ENCODE assay signal across 26 cellular contexts in the genomic region with DNA sequence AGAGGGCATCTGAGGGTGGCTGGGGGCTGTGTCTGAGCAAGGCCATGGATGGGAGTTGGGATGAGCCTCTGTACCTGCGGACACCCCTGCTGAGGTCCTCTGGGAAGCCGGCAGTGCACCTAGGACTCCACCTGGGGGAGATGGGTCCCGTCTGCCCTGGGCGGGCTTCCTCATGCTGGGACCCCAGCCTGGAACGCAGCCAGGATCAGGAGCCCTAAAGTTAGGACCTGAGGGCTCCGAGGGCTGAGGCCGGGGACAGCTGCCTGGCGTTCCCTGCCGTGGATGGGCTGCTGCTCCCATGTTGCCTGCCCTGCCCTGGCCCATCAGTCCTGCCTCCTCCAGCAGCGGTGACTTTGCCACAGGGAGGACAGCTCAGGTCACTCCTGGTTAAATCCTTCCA.
"Had no signal": no experiment of that assay in that cellular context is flagged by ENCODE, and none has a peak within 500 bp of the region (broad histone marks: within the 10 kb centered on the region; RNA-seq: fewer than 3 reads in every experiment).

No MANE protein-coding gene starts in this region.

- H3K4me1 Mint-ChIP-seq: activated CD4-positive, alpha-beta T cell treated with anti-CD3 and anti-CD28 coated beads, Interleukin-2, amount 10 ng/mL, durations not matched to agents 24 days and 14 days; activated CD8-positive, alpha-beta memory T cell treated with anti-CD3 and anti-CD28 coated beads, Interleukin-2, amount 10 ng/mL, durations not matched to agents 7 days and 5 days had no signal

- FAIRE-seq: bronchial epithelial cell had no signal

- ATAC-seq: activated CD8-positive, alpha-beta memory T cell treated with anti-CD3 and anti-CD28 coated beads, Interleukin-2, amount 10 ng/mL, durations not matched to agents 7 days and 5 days; activated naive CD4-positive, alpha-beta T cell treated with anti-CD3 and anti-CD28 coated beads, Interleukin-2, amount 50 U/mL, for 72 hours; activated naive CD8-positive, alpha-beta T cell treated with anti-CD3 and anti-CD28 coated beads, Interleukin-2, amount 50 U/mL, for 24 hours; activated T-cell treated with anti-CD3 and anti-CD28 coated beads, Interleukin-2, amount 50 U/mL, for 4 hours; body of pancreas; WTC11 had no signal

- H3K27ac ChIP-seq: ascending aorta, body of pancreas, PC-9 had no signal

- H3K9me3 Mint-ChIP-seq: activated CD4-positive, alpha-beta T cell treated with anti-CD3 and anti-CD28 coated beads, Interleukin-2, amount 10 ng/mL, durations not matched to agents 24 days and 14 days; activated naive CD4-positive, alpha-beta T cell treated with anti-CD3 and anti-CD28 coated beads, Interleukin-2, amount 50 U/mL, for 72 hours; activated naive CD8-positive, alpha-beta T cell treated with anti-CD3 and anti-CD28 coated beads, Interleukin-2, amount 50 U/mL, for 24 hours; activated T-cell treated with anti-CD3 and anti-CD28 coated beads, Interleukin-2, amount 50 U/mL, for 4 hours; central memory CD8-positive, alpha-beta T cell; WTC11 had no signal

- H3K4me3 Mint-ChIP-seq: activated CD4-positive, alpha-beta T cell treated with anti-CD3 and anti-CD28 coated beads, Interleukin-2, amount 10 ng/mL, durations not matched to agents 24 days and 14 days; activated CD8-positive, alpha-beta memory T cell treated with anti-CD3 and anti-CD28 coated beads, Interleukin-2, amount 10 ng/mL, durations not matched to agents 7 days and 5 days; activated naive CD8-positive, alpha-beta T cell treated with anti-CD3 and anti-CD28 coated beads, Interleukin-2, amount 50 U/mL, for 24 hours; activated T-cell treated with anti-CD3 and anti-CD28 coated beads, Interleukin-2, amount 50 U/mL, for 4 hours; central memory CD8-positive, alpha-beta T cell; WTC11 had no signal

- H3K27me3 ChIP-seq: ascending aorta, body of pancreas had no signal

- H3K27ac Mint-ChIP-seq: activated CD4-positive, alpha-beta T cell treated with anti-CD3 and anti-CD28 coated beads, Interleukin-2, amount 10 ng/mL, durations not matched to agents 24 days and 14 days; activated CD8-positive, alpha-beta memory T cell treated with anti-CD3 and anti-CD28 coated beads, Interleukin-2, amount 10 ng/mL, durations not matched to agents 7 days and 5 days; activated naive CD8-positive, alpha-beta T cell treated with anti-CD3 and anti-CD28 coated beads, Interleukin-2, amount 50 U/mL, for 24 hours; WTC11 had no signal

- H2AFZ ChIP-seq: PC-9 had no signal

- DNase-seq: activated CD4-positive, alpha-beta T cell treated with anti-CD3 and anti-CD28 coated beads for 1 hour; activated CD4-positive, alpha-beta T cell treated with anti-CD3 and anti-CD28 coated beads, Interleukin-2, amount 10 ng/mL, durations not matched to agents 24 days and 14 days; activated CD4-positive, alpha-beta T cell treated with anti-CD3 and anti-CD28 coated beads, Interleukin-2, amount 50 U/mL, for 48 hours; activated CD8-positive, alpha-beta memory T cell treated with anti-CD3 and anti-CD28 coated beads, Interleukin-2, amount 10 ng/mL, durations not matched to agents 7 days and 5 days; activated effector memory CD4-positive, alpha-beta T cell treated with anti-CD3 and anti-CD28 coated beads, Interleukin-2, amount 50 U/mL, for 16 hours; activated naive CD4-positive, alpha-beta T cell treated with Interleukin-2 at 50 U/mL for 16 hours; activated naive CD8-positive, alpha-beta T cell treated with anti-CD3 and anti-CD28 coated beads, Interleukin-2, amount 50 U/mL, for 24 hours; activated T-cell treated with anti-CD3 and anti-CD28 coated beads, Interleukin-2, amount 50 U/mL, for 4 hours; amniotic stem cell; body of pancreas; Kasumi-1; KBM-7; NCI-H146; NCI-H187 treated with DMSO at 0.1 percent for 48 hours; NCI-H2081 treated with DMSO at 0.1 percent for 48 hours; NCI-H2227 treated with DMSO at 0.1 percent for 48 hours; NCI-H446 treated with DMSO at 0.1 percent for 48 hours; NCI-H524 treated with DMSO at 0.1 percent for 48 hours; NCI-H748 treated with DMSO at 0.1 percent for 48 hours; PC-9; SIG-M5 had no signal

- H3K4me3 ChIP-seq: ascending aorta, body of pancreas, PC-9 had no signal

- H3K9me3 ChIP-seq: ascending aorta, body of pancreas had no signal

- H3K4me1 ChIP-seq: body of pancreas had no signal

- H3K27me3 Mint-ChIP-seq: activated naive CD8-positive, alpha-beta T cell treated with anti-CD3 and anti-CD28 coated beads, Interleukin-2, amount 50 U/mL, for 24 hours; central memory CD8-positive, alpha-beta T cell had no signal

- H3K4me2 ChIP-seq: PC-9 had no signal

- H3K36me3 Mint-ChIP-seq: activated CD8-positive, alpha-beta memory T cell treated with anti-CD3 and anti-CD28 coated beads, Interleukin-2, amount 10 ng/mL, durations not matched to agents 7 days and 5 days; activated naive CD4-positive, alpha-beta T cell treated with anti-CD3 and anti-CD28 coated beads, Interleukin-2, amount 50 U/mL, for 72 hours; WTC11 had no signal
